Comparison of ENCODE assay signal across 9 cellular contexts in genomic region chr3:149393355-149394165, GRCh38. TPM values are rescaled to one million over a fixed set of nuclear protein-coding genes. Genes with fewer than 3 reads are reported as not detected.
DNase-seq lines count a peak whose midpoint lies in the region; ATAC-seq, FAIRE-seq and TF ChIP-seq lines count a peak whose summit lies in the region.
"Had no signal": no experiment of that assay in that cellular context is flagged by ENCODE, and none has a peak within 500 bp of the region (broad histone marks: within the 10 kb centered on the region; RNA-seq: fewer than 3 reads in every experiment).

No MANE protein-coding gene starts in this region.

- H3K4me2 ChIP-seq in GM23338 (no peak overlapping the region), HepG2 (ENCODE audit: low read depth, low read length) (no peak overlapping the region)

- TF ChIP-seq CTCF in GM12801 (IDR thresholded peaks at IDR 0.05; ENCODE audit: extremely low read depth, insufficient read length) = peak; percentile 51
- peak; percentile 95 to 97 for TF ChIP-seq CTCF in GM23338 (conservative IDR thresholded peaks at IDR 0.05; ENCODE audit: low read depth in 2 of 2)
- peak; percentile 94 for TF ChIP-seq CTCF in LNCAP (IDR thresholded peaks at IDR 0.05)
- peak; percentile 52 for TF ChIP-seq CTCF in coronary artery (IDR thresholded peaks at IDR 0.05)
- peak; percentile 86 for TF ChIP-seq CTCF in HepG2 (CRISPR knock-in tag; IDR thresholded peaks at IDR 0.05)

- POLR2A ChIA-PET in HepG2 (lab: Yijun Ruan, JAX) = no interaction called here

- H4K20me1 ChIP-seq in GM23338 (replicated peaks; ENCODE audit: insufficient read depth) (no peaks in the 10 kb centered on the region), HepG2 (ENCODE audit: insufficient read depth, low read length) (no peaks in the 10 kb centered on the region)

- H3K9me3 ChIP-seq in HepG2 (ENCODE audit: low read length) = no peaks in the 10 kb centered on the region

- BruUV-seq in HepG2 (replicated peaks; lab: Mats Ljungman, UMichigan) = no TSS peak

- TF ChIP-seq RAD21 in HepG2 (CRISPR knock-in tag; IDR thresholded peaks at IDR 0.05) = peak; percentile 94

- no peaks in the 10 kb centered on the region for H3K27me3 ChIP-seq in GM23338 (ENCODE audit: insufficient read depth)
- H3K27me3 ChIP-seq in HepG2 (ENCODE audit: control insufficient read depth in 1 of 2, insufficient read depth in 2 of 2, low read length in 2 of 2) = no peaks in the 10 kb centered on the region

- FAIRE-seq in RCC 7860 (lab: Jason Lieb, UNC) (peak; percentile 76), HepG2 (lab: Jason Lieb, UNC) (peak; percentile 72)

- H3K4me3 ChIP-seq in GM23338 (no peak overlapping the region), coronary artery (no peak overlapping the region), HepG2 (replicated peaks in 1 of 3; ENCODE audit: insufficient read depth in 1 of 3, low read depth in 2 of 3, low read length in 3 of 3) (no peak overlapping the region)

- H3K4me1 Mint-ChIP-seq in GM23338 = no peaks in the 10 kb centered on the region; the same call in 2 of the 3 replicates
- no peaks in the 10 kb centered on the region for H3K4me1 Mint-ChIP-seq in effector memory CD8-positive, alpha-beta T cell (ENCODE audit: low read depth in 2 of 2)

- no peaks in the 10 kb centered on the region for H3K36me3 ChIP-seq in GM23338 (ENCODE audit: insufficient read depth)
- H3K36me3 ChIP-seq in HepG2 (replicated peaks in 1 of 2; ENCODE audit: control insufficient read depth in 1 of 2, insufficient read depth in 2 of 2, low read length in 2 of 2) = no peaks in the 10 kb centered on the region

- no peak overlapping the region for H3K27ac ChIP-seq in GM23338 (ENCODE audit: low read depth)
- H3K27ac ChIP-seq in coronary artery = peak overlapping the region in 1 of 2 donors; percentile 34
- H3K27ac ChIP-seq in HepG2 (ENCODE audit: extremely low read length, insufficient read depth, low read length) = no peak overlapping the region
- no peak overlapping the region for H3K27ac ChIP-seq in substantia nigra (ENCODE audit: low read depth, low read length, poor library complexity, severe bottlenecking)

- TF ChIP-seq EP300 in HepG2 (IDR thresholded peaks at IDR 0.05; ENCODE audit: low read depth in 2 of 2, low read length in 2 of 2) (no peak), HepG2 (CRISPR knock-in tag; IDR thresholded peaks at IDR 0.05; ENCODE audit: borderline replicate concordance) (no peak)

- H3K4me1 ChIP-seq in GM23338 (ENCODE audit: insufficient read depth) (no peaks in the 10 kb centered on the region), HepG2 (ENCODE audit: insufficient read depth, low read length) (peaks cover 98% of the 10 kb centered on the region)

- H3K36me3 Mint-ChIP-seq in GM23338 (ENCODE audit: low read depth) = no peaks in the 10 kb centered on the region
- H3K36me3 Mint-ChIP-seq in effector memory CD8-positive, alpha-beta T cell (ENCODE audit: insufficient read depth) = no peaks in the 10 kb centered on the region
- H3K36me3 Mint-ChIP-seq: activated naive CD8-positive, alpha-beta T cell had no signal

- CTCF ChIA-PET in HepG2 (lab: Yijun Ruan, JAX; ENCODE audit: low intra/inter-chr PET ratio, low total read pairs) = interaction anchor here (0.7 to 2.2 kb wide), 8 partner anchors 9 to 118 kb away, joined by 3 to 37 read pairs (median 5); no protein-coding TSS in a partner anchor

- H2AFZ ChIP-seq in GM23338 (no peak overlapping the region), HepG2 (ENCODE audit: low read length) (no peak overlapping the region)

- in situ Hi-C loops in HepG2 (cut with HindIII; ENCODE audit: extremely low pct_ligation_motif_present, low pct_unique_long_range_greater_than_20kb) = loop anchor here (5.0 kb wide), 1 partner anchor 41 kb away; no protein-coding TSS in a partner anchor

- H3K9ac ChIP-seq in HepG2 (ENCODE audit: insufficient read depth, low read depth, low read length) = no peak overlapping the region

- H3K27me3 Mint-ChIP-seq in GM23338 (ENCODE audit: insufficient read depth, low read depth, poor library complexity) = peaks cover 1% of the 10 kb centered on the region
- peaks cover 15 to 35% of the 10 kb centered on the region in 2 donors for H3K27me3 Mint-ChIP-seq in effector memory CD8-positive, alpha-beta T cell

- no peaks in the 10 kb centered on the region for H3K9me2 ChIP-seq in GM23338 (ENCODE audit: insufficient read depth)

- no peaks in the 10 kb centered on the region for H3K9me3 Mint-ChIP-seq in GM23338
- no peaks in the 10 kb centered on the region for H3K9me3 Mint-ChIP-seq in effector memory CD8-positive, alpha-beta T cell

- H3K79me2 ChIP-seq in GM23338 (replicated peaks; ENCODE audit: insufficient read depth) = no peaks in the 10 kb centered on the region
- peaks cover 5% of the 10 kb centered on the region for H3K79me2 ChIP-seq in HepG2 (ENCODE audit: insufficient read depth, low read length)

- H3F3A ChIP-seq in GM23338 (replicated peaks; ENCODE audit: low read depth) = no peaks in the 10 kb centered on the region

- H3K4me3 Mint-ChIP-seq in GM23338 = no peak overlapping the region
- no peak overlapping the region for H3K4me3 Mint-ChIP-seq in effector memory CD8-positive, alpha-beta T cell
- H3K4me3 Mint-ChIP-seq: activated naive CD8-positive, alpha-beta T cell had no signal

- DNase-seq in GM23338 (ENCODE audit: low spot score) (peak; percentile 88), RCC 7860 (ENCODE audit: low spot score) (peak; percentile 63), coronary artery (ENCODE audit: low spot score) (no peak), HepG2 (ENCODE audit: low spot score) (peak; percentile 81), substantia nigra (lab: John Stamatoyannopoulos, UW) (peak in 29 of 49 donors; percentile 3 to 65 (median 30))
- no peak for DNase-seq in effector memory CD8-positive, alpha-beta T cell

- intact Hi-C loops in HepG2 (cut with micrococcal nuclease; ENCODE audit: unreplicated experiment) = loop anchor here (1.0 to 2.0 kb wide), 4 partner anchors 8 to 95 kb away; no protein-coding TSS in a partner anchor

- ATAC-seq in GM23338 = peak; percentile 91
- peak; percentile 86 for ATAC-seq in HepG2
- no peak for ATAC-seq in effector memory CD8-positive, alpha-beta T cell (replicated peaks)

- 45% methylated on average over 4 of the region's 4 CpGs for WGBS in HepG2 (ENCODE audit: low lambda C conversion rate)

- H3K27ac Mint-ChIP-seq in GM23338 = no peak overlapping the region
- no peak overlapping the region for H3K27ac Mint-ChIP-seq in effector memory CD8-positive, alpha-beta T cell
- H3K27ac Mint-ChIP-seq: activated naive CD8-positive, alpha-beta T cell had no signal

- TF ChIP-seq POLR2A in HepG2 (IDR thresholded peaks at IDR 0.05; ENCODE audit: insufficient read depth in 1 of 2, low read depth in 2 of 2, low read length in 2 of 2) = no peak

TF ChIP-seq in GM23338, 12 proteins besides CTCF, POLR2A, EP300 and RAD21 (continues in another document):
- TF ChIP-seq ZNF331 (CRISPR knock-in tag; IDR thresholded peaks at IDR 0.05; ENCODE audit: low read depth) (no peak), JUNB (IDR thresholded peaks at IDR 0.05; ENCODE audit: unreplicated experiment) (no peak), CREB1 (CRISPR knock-in tag; IDR thresholded peaks at IDR 0.05; ENCODE audit: low read depth) (no peak), EZH2phosphoT487 (IDR thresholded peaks at IDR 0.05; ENCODE audit: unreplicated experiment) (no peak), STAT1 (IDR thresholded peaks at IDR 0.05; ENCODE audit: unreplicated experiment) (no peak)

TF ChIP-seq in HepG2, 621 proteins besides CTCF, POLR2A, EP300 and RAD21 (continues in another document):
- no peak for TF ChIP-seq SOX13 (IDR thresholded peaks at IDR 0.05)
- TF ChIP-seq SOX13 (CRISPR knock-in tag; conservative IDR thresholded peaks at IDR 0.05 in 1 of 2, IDR thresholded peaks at IDR 0.05 in 1 of 2) = peak in 1 of 2 experiments; percentile 39; a peak in 1 of 4 replicates
- TF ChIP-seq TCF7L2 (IDR thresholded peaks at IDR 0.05; ENCODE audit: low read depth, low read length) = no peak
- TF ChIP-seq TCF12 (IDR thresholded peaks at IDR 0.05) = no peak
- TF ChIP-seq TCF12 (CRISPR knock-in tag; IDR thresholded peaks at IDR 0.05) = no peak
- peak; percentile 52; the same call in 1 of the 2 replicates for TF ChIP-seq MBD4 (IDR thresholded peaks at IDR 0.05; ENCODE audit: borderline replicate concordance, low read length)
- TF ChIP-seq HNRNPL (IDR thresholded peaks at IDR 0.05; ENCODE audit: low read depth, low read length) = no peak

RNA-seq across cellular contexts. Expression of gene TM4SF1, which starts 16.1 kb away (rescaled TPM):
- total RNA-seq in GM23338 (2014; rRNA removed; shearing (Covaris generic)) = 0.10 TPM in 1 of 2 replicates, not detected in the other
- polyA plus RNA-seq in GM23338 (2016; fragmentation: Nextera tagmentation; extraction: Ambion mirVana) = 0.49 and 0.74 TPM in 2 replicates
- 226 and 431 TPM in 2 replicates for total RNA-seq in HepG2 (2016; rRNA removed; fragmentation: Illumina TruSeq; extraction: Trizol)
- total RNA-seq in HepG2 (2016; cell fraction: cytosol; rRNA removed; fragmentation: Illumina TruSeq; extraction: Trizol; ENCODE audit: low read depth) = 208 and 219 TPM in 2 replicates
- total RNA-seq in HepG2 (2016; cell fraction: insoluble cytoplasmic fraction; rRNA removed; fragmentation: Illumina TruSeq; extraction: Trizol) = 231 and 434 TPM in 2 replicates
- 245 and 253 TPM in 2 replicates for total RNA-seq in HepG2 (2016; cell fraction: membrane; rRNA removed; fragmentation: Illumina TruSeq; extraction: Trizol)
- 420 and 443 TPM in 2 replicates for total RNA-seq in HepG2 (2016; cell fraction: nucleus; rRNA removed; fragmentation: Illumina TruSeq; extraction: Trizol)
- polyA plus RNA-seq in HepG2 (2011; rRNA removed) = 1,198 and 1,359 TPM in 2 replicates
- 1,424 and 1,669 TPM in 2 replicates for polyA plus RNA-seq in HepG2 (2011; cell fraction: cytosol; rRNA removed)
- polyA plus RNA-seq in HepG2 (2011; cell fraction: nucleus; rRNA removed) = 327 and 438 TPM in 2 replicates
- polyA plus RNA-seq in HepG2 (2012) = 451 and 486 TPM in 2 replicates
- polyA plus RNA-seq in HepG2 (2016; cell fraction: cytosol; fragmentation: Illumina TruSeq; extraction: Trizol; ENCODE audit: low read depth) = 115 and 136 TPM in 2 replicates
- 218 and 233 TPM in 2 replicates for polyA plus RNA-seq in HepG2 (2016; cell fraction: insoluble cytoplasmic fraction; fragmentation: Illumina TruSeq; extraction: Trizol; ENCODE audit: low read depth)
- 148 and 158 TPM in 2 replicates for polyA plus RNA-seq in HepG2 (2016; cell fraction: membrane; fragmentation: Illumina TruSeq; extraction: Trizol; ENCODE audit: low read depth)
- polyA plus RNA-seq in HepG2 (2016; cell fraction: nucleus; fragmentation: Illumina TruSeq; extraction: Trizol; ENCODE audit: insufficient read depth, low read depth) = 564 and 601 TPM in 2 replicates
- polyA minus RNA-seq in HepG2 (2011; rRNA and poly(A)+ RNA removed; ENCODE audit: low replicate concordance) = 1,057 and 2,299 TPM in 2 replicates
- 560 and 611 TPM in 2 replicates for polyA minus RNA-seq in HepG2 (2011; cell fraction: cytosol; rRNA and poly(A)+ RNA removed)
- polyA minus RNA-seq in HepG2 (2011; cell fraction: nucleus; rRNA and poly(A)+ RNA removed) = 379 and 448 TPM in 2 replicates

Comparison
In these comparisons a context has a peak if more than half of its experiments do, and no peak if none do; other contexts are left out.
1. DNase-seq: peak in GM23338 (single experiment), RCC 7860 (single experiment), HepG2 (single experiment) and substantia nigra (29 of 49); none in coronary artery (single experiment) and effector memory CD8-positive, alpha-beta T cell (0 of 3).
2. RNA of gene TM4SF1, which starts 16.1 kb away (total RNA-seq): 208 to 443 TPM in HepG2; 0.10 TPM in GM23338; every median in the first group is over 100 times any median in the second.
3. Peak in every context shown above with its lines, with median percentiles within 50 percentile points of each other: CTCF ChIP-seq.